ENCODE assay signal across 33 cellular contexts in the genomic region with DNA sequence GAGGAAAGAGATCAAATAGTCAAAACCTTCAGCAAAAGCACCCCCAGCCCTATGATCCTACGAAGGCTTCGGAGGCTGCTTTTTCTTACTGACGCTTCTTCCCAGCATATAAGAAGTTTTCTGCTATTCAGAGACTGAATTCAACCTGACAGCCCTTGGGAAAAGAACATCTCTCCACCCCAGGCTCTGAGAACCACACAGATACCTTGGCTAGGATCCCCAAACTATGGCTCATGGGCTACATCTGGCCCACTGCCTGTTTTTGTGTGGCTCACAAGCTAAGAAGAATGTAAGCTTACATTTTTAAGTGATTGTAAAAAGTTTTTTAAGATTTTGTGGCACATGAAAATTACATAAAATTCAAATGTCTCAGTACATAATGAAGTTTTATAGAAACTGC. TPM values are rescaled to one million over a fixed set of nuclear protein-coding genes. Genes with fewer than 3 reads are reported as not detected.
DNase-seq lines count a peak whose midpoint lies in the region; ATAC-seq, FAIRE-seq and TF ChIP-seq lines count a peak whose summit lies in the region.
"Had no signal": no experiment of that assay in that cellular context is flagged by ENCODE, and none has a peak within 500 bp of the region (broad histone marks: within the 10 kb centered on the region; RNA-seq: fewer than 3 reads in every experiment).

No MANE protein-coding gene starts in this region.

- H2AFZ ChIP-seq in mammary epithelial cell (ENCODE audit: low read depth, low read length) (no peak overlapping the region), astrocyte (ENCODE audit: low read depth, low read length) (no peak overlapping the region)
- H2AFZ ChIP-seq: hepatocyte, neural progenitor cell, PC-9 had no signal

- BruUV-seq in MCF 10A (replicated peaks; lab: Mats Ljungman, UMichigan) (no TSS peak), mammary epithelial cell (replicated peaks; lab: Mats Ljungman, UMichigan) (no TSS peak)

- TF ChIP-seq EP300 in tibial nerve (IDR thresholded peaks at IDR 0.05): no peak

- in situ Hi-C loops in mammary epithelial cell (cut with MboI; ENCODE audit: low sequenced_read_pairs in 2 of 2): no loop called here

- H3K27me3 Mint-ChIP-seq in MCF 10A (ENCODE audit: insufficient read depth, unreplicated experiment) (no peaks in the 10 kb centered on the region), astrocyte (ENCODE audit: low read depth, unreplicated experiment) (peaks cover 53% of the 10 kb centered on the region)

- H3K4me3 ChIP-seq in mammary epithelial cell (replicated peaks in 1 of 3; ENCODE audit: insufficient read depth in 1 of 3, low read depth in 2 of 3, low read length in 3 of 3): no peak overlapping the region
- no peak overlapping the region for H3K4me3 ChIP-seq in astrocyte (ENCODE audit: insufficient read depth, low read depth, low read length)
- H3K4me3 ChIP-seq in fibroblast of pulmonary artery (replicated peaks; ENCODE audit: low read depth, low read length): no peak overlapping the region
- no peak overlapping the region for H3K4me3 ChIP-seq in tibial nerve
- H3K4me3 ChIP-seq: BLaER1, dorsolateral prefrontal cortex, hepatocyte, neural progenitor cell, PC-9, right lobe of liver had no signal

- H3K36me3 ChIP-seq in mammary epithelial cell (ENCODE audit: insufficient read depth, low read length): no peaks in the 10 kb centered on the region
- H3K36me3 ChIP-seq in astrocyte (ENCODE audit: insufficient read depth, low read length): no peaks in the 10 kb centered on the region
- no peaks in the 10 kb centered on the region for H3K36me3 ChIP-seq in tibial nerve
- H3K36me3 ChIP-seq: BLaER1, neural progenitor cell, right lobe of liver had no signal

- CTCF ChIA-PET in MCF 10A (lab: Yijun Ruan, JAX) (no interaction called here), mammary epithelial cell (lab: Charles Lee; ENCODE audit: low non-redundant PET) (no interaction called here)

- H3K79me2 ChIP-seq in mammary epithelial cell (ENCODE audit: insufficient read depth, low read length): no peaks in the 10 kb centered on the region
- H3K79me2 ChIP-seq in astrocyte (ENCODE audit: insufficient read depth, low read length): no peaks in the 10 kb centered on the region
- H3K79me2 ChIP-seq: hepatocyte had no signal

- no peak for FAIRE-seq in astrocyte (lab: Jason Lieb, UNC)

- no peak overlapping the region for H3K4me2 ChIP-seq in mammary epithelial cell (ENCODE audit: insufficient read depth, low read depth, low read length)
- no peak overlapping the region for H3K4me2 ChIP-seq in astrocyte (ENCODE audit: low read length)
- H3K4me2 ChIP-seq: BLaER1, hepatocyte, neural progenitor cell, PC-9 had no signal

- H3K9me3 ChIP-seq in mammary epithelial cell (replicated peaks; ENCODE audit: insufficient read depth, low read length) (peaks cover 6% of the 10 kb centered on the region), astrocyte (ENCODE audit: insufficient read depth, low read depth, low read length) (no peaks in the 10 kb centered on the region), tibial nerve (peaks cover 0 to 15% (median 0%) of the 10 kb centered on the region in 4 donors)
- H3K9me3 ChIP-seq: right lobe of liver had no signal

- TF ChIP-seq POLR2A in tibial nerve (IDR thresholded peaks at IDR 0.05): no peak

- H3K36me3 Mint-ChIP-seq in MCF 10A (ENCODE audit: insufficient read depth, unreplicated experiment) (no peaks in the 10 kb centered on the region), astrocyte (ENCODE audit: low read depth, unreplicated experiment) (peaks cover 1% of the 10 kb centered on the region)
- H3K36me3 Mint-ChIP-seq: activated naive CD4-positive, alpha-beta T cell treated with anti-CD3 and anti-CD28 coated beads, Interleukin-2, amount 50 U/mL, for 24 hours; stimulated activated effector memory CD8-positive, alpha-beta T cell treated with anti-CD3 and anti-CD28 coated beads, Interleukin-12 subunit alpha, Interleukin-12 subunit beta, amount 100 ng/mL, for 72 hours had no signal

- WGBS in mammary epithelial cell (ENCODE audit: low coverage, missing lambda C conversion rate): 52% methylated on average over 3 of the region's 3 CpGs
- WGBS in tibial nerve, 2 donors: 68 to 71% methylated on average over 3 of the region's 3 CpGs

- peaks cover 8% of the 10 kb centered on the region for H3K4me1 ChIP-seq in mammary epithelial cell (ENCODE audit: insufficient read depth, low read length)
- H3K4me1 ChIP-seq in astrocyte (ENCODE audit: insufficient read depth, low read length): peaks cover 7% of the 10 kb centered on the region
- peaks cover 0 to 14% (median 5%) of the 10 kb centered on the region in 4 donors for H3K4me1 ChIP-seq in tibial nerve
- H3K4me1 ChIP-seq: BLaER1 had no signal

- H3K9ac ChIP-seq in mammary epithelial cell (ENCODE audit: insufficient read depth, low read length) (no peak overlapping the region), astrocyte (ENCODE audit: low read length) (no peak overlapping the region)
- H3K9ac ChIP-seq: BLaER1, neural progenitor cell had no signal

- H3K9me3 Mint-ChIP-seq in MCF 10A (ENCODE audit: unreplicated experiment): peaks cover 9% of the 10 kb centered on the region
- peaks cover 14% of the 10 kb centered on the region for H3K9me3 Mint-ChIP-seq in astrocyte (ENCODE audit: unreplicated experiment)
- H3K9me3 Mint-ChIP-seq: activated naive CD4-positive, alpha-beta T cell treated with anti-CD3 and anti-CD28 coated beads, Interleukin-2, amount 50 U/mL, for 24 hours; stimulated activated effector memory CD8-positive, alpha-beta T cell treated with anti-CD3 and anti-CD28 coated beads, Interleukin-12 subunit alpha, Interleukin-12 subunit beta, amount 100 ng/mL, for 72 hours had no signal

- DNase-seq in MCF 10A (ENCODE audit: unreplicated experiment): peak; percentile 47
- DNase-seq in mammary epithelial cell: no peak
- peak; percentile 79 for DNase-seq in astrocyte (ENCODE audit: low read depth)
- peak; percentile 31 for DNase-seq in fibroblast of pulmonary artery (ENCODE audit: low read depth)
- DNase-seq in midbrain (lab: John Stamatoyannopoulos, UW): no peak
- no peak for DNase-seq in LoVo (ENCODE audit: low spot score)
- DNase-seq in tibial nerve (ENCODE audit: low spot score in 2 of 2): no peak
- DNase-seq: 8988T; activated CD4-positive, alpha-beta T cell treated with anti-CD3 and anti-CD28 coated beads for 36 hours; activated CD8-positive, alpha-beta T cell treated with anti-CD3 and anti-CD28 coated beads, Interleukin-2, amount 10 ng/mL, durations not matched to agents 7 days and 5 days; aorta; DMS79; dorsolateral prefrontal cortex; foreskin melanocyte; Kasumi-1; left cardiac atrium; NCI-H1048; NCI-H1694 treated with DMSO at 0.1 percent for 48 hours; NK-92 treated with Interleukin-12 subunit alpha and Interleukin-12 subunit beta, amount 100 ng/mL, for 24 hours; PC-9; posterior cingulate gyrus; right lobe of liver; stimulated activated CD4-positive, alpha-beta T cell treated with anti-CD3 and anti-CD28 coated beads, Interleukin-12 subunit alpha, Interleukin-12 subunit beta, amount 100 ng/mL, for 4 hours; stimulated activated CD4-positive, alpha-beta T cell treated with anti-CD3 and anti-CD28 coated beads, Interleukin-4, amount 100 ng/mL, for 24 hours had no signal

- no peak overlapping the region for H3K27ac Mint-ChIP-seq in MCF 10A (ENCODE audit: low read depth, unreplicated experiment)
- H3K27ac Mint-ChIP-seq in astrocyte (ENCODE audit: unreplicated experiment): no peak overlapping the region
- H3K27ac Mint-ChIP-seq: activated CD4-positive, alpha-beta T cell treated with anti-CD3 and anti-CD28 coated beads for 36 hours; activated CD8-positive, alpha-beta T cell treated with anti-CD3 and anti-CD28 coated beads, Interleukin-2, amount 10 ng/mL, durations not matched to agents 7 days and 5 days; activated naive CD4-positive, alpha-beta T cell treated with anti-CD3 and anti-CD28 coated beads, Interleukin-2, amount 50 U/mL, for 24 hours; activated T-helper 2 cell treated with anti-CD3 and anti-CD28 coated beads, Interferon-gamma antibody, Interleukin-2, Interleukin-4, amounts not matched to agents 10 μg/mL and 5 μg/mL and 100 μg/mL, durations not matched to agents 14 hours and 24 hours and 36 hours; neural progenitor cell; stimulated activated effector memory CD8-positive, alpha-beta T cell treated with anti-CD3 and anti-CD28 coated beads, Interleukin-12 subunit alpha, Interleukin-12 subunit beta, amount 100 ng/mL, for 72 hours had no signal

- ATAC-seq in HG02588 (IDR thresholded peaks at IDR 0.05; ENCODE audit: unreplicated experiment): no peak
- ATAC-seq: activated CD4-positive, alpha-beta T cell treated with anti-CD3 and anti-CD28 coated beads for 36 hours; activated CD8-positive, alpha-beta T cell treated with anti-CD3 and anti-CD28 coated beads, Interleukin-2, amount 10 ng/mL, durations not matched to agents 7 days and 5 days; left cardiac atrium; right lobe of liver; Right ventricle myocardium inferior; stimulated activated effector memory CD8-positive, alpha-beta T cell treated with anti-CD3 and anti-CD28 coated beads, Interleukin-12 subunit alpha, Interleukin-12 subunit beta, amount 100 ng/mL, for 72 hours had no signal

- H3K4me3 Mint-ChIP-seq in MCF 10A (ENCODE audit: unreplicated experiment) (no peak overlapping the region), astrocyte (ENCODE audit: unreplicated experiment) (no peak overlapping the region)
- H3K4me3 Mint-ChIP-seq: activated CD4-positive, alpha-beta T cell treated with anti-CD3 and anti-CD28 coated beads for 36 hours; activated CD8-positive, alpha-beta T cell treated with anti-CD3 and anti-CD28 coated beads, Interleukin-2, amount 10 ng/mL, durations not matched to agents 7 days and 5 days; activated naive CD4-positive, alpha-beta T cell treated with anti-CD3 and anti-CD28 coated beads, Interleukin-2, amount 50 U/mL, for 24 hours; neural progenitor cell; stimulated activated effector memory CD8-positive, alpha-beta T cell treated with anti-CD3 and anti-CD28 coated beads, Interleukin-12 subunit alpha, Interleukin-12 subunit beta, amount 100 ng/mL, for 72 hours had no signal

- H3K4me1 Mint-ChIP-seq in MCF 10A (ENCODE audit: insufficient read depth, unreplicated experiment) (peaks cover 5% of the 10 kb centered on the region), astrocyte (ENCODE audit: low read depth, unreplicated experiment) (no peaks in the 10 kb centered on the region)
- H3K4me1 Mint-ChIP-seq: activated naive CD4-positive, alpha-beta T cell treated with anti-CD3 and anti-CD28 coated beads, Interleukin-2, amount 50 U/mL, for 24 hours; stimulated activated effector memory CD8-positive, alpha-beta T cell treated with anti-CD3 and anti-CD28 coated beads, Interleukin-12 subunit alpha, Interleukin-12 subunit beta, amount 100 ng/mL, for 72 hours had no signal

- dilution Hi-C loops in mammary epithelial cell (cut with HindIII; ENCODE audit: low sequenced_read_pairs): no loop called here

- intact Hi-C loops in MCF 10A (cut with micrococcal nuclease) (no loop called here), mammary epithelial cell (cut with micrococcal nuclease) (no loop called here)

- POLR2A ChIA-PET in MCF 10A (lab: Yijun Ruan, JAX): no interaction called here

- H3K27me3 ChIP-seq in mammary epithelial cell (ENCODE audit: insufficient read depth, low read length): peaks cover 19% of the 10 kb centered on the region
- H3K27me3 ChIP-seq in astrocyte (ENCODE audit: insufficient read depth, low read length): peaks cover 21% of the 10 kb centered on the region
- peaks cover 0 to 39% of the 10 kb centered on the region in 2 donors for H3K27me3 ChIP-seq in tibial nerve
- H3K27me3 ChIP-seq: right lobe of liver had no signal

- H4K20me1 ChIP-seq in mammary epithelial cell (ENCODE audit: insufficient read depth, low read length) (no peaks in the 10 kb centered on the region), astrocyte (ENCODE audit: insufficient read depth, low read length) (no peaks in the 10 kb centered on the region)
- H4K20me1 ChIP-seq: BLaER1 had no signal

- TF ChIP-seq CTCF in MCF 10A (IDR thresholded peaks at IDR 0.05; ENCODE audit: unreplicated experiment) (no peak), mammary epithelial cell (conservative IDR thresholded peaks at IDR 0.05 in 1 of 2, IDR thresholded peaks at IDR 0.05 in 1 of 2; ENCODE audit: extremely low read depth in 1 of 2, insufficient read depth in 1 of 2, low read depth in 1 of 2, low read length in 2 of 2) (no peak), astrocyte (IDR thresholded peaks at IDR 0.05; ENCODE audit: insufficient read depth, low read depth, low read length) (no peak), fibroblast of pulmonary artery (IDR thresholded peaks at IDR 0.05; ENCODE audit: low read length, missing control alignments) (no peak), tibial nerve (IDR thresholded peaks at IDR 0.05) (no peak)

- no peak overlapping the region for H3K27ac ChIP-seq in mammary epithelial cell (ENCODE audit: insufficient read depth, low read depth, low read length)
- H3K27ac ChIP-seq in astrocyte (ENCODE audit: low read depth, low read length): no peak overlapping the region
- H3K27ac ChIP-seq in tibial nerve: no peak overlapping the region
- H3K27ac ChIP-seq: BLaER1, dorsolateral prefrontal cortex, hepatocyte, HL-60, neural progenitor cell, PC-9, right lobe of liver had no signal

RNA-seq across cellular contexts. Expression of gene SLC15A1, which starts 3.0 kb away (rescaled TPM):
- total RNA-seq in MCF 10A (2022): not detected in 2 replicates
- under 1 TPM in 1 of 2 donors, not detected in 1; 0.50 TPM for total RNA-seq in mammary epithelial cell
- 0.03 TPM for polyA plus RNA-seq in mammary epithelial cell
- not detected for polyA minus RNA-seq in mammary epithelial cell
- not detected in 2 replicates for total RNA-seq in astrocyte
- total RNA-seq in tibial nerve: not detected
- total RNA-seq: activated CD4-positive, alpha-beta T cell treated with anti-CD3 and anti-CD28 coated beads for 36 hours; activated CD8-positive, alpha-beta T cell treated with anti-CD3 and anti-CD28 coated beads, Interleukin-2, amount 10 ng/mL, durations not matched to agents 7 days and 5 days; activated T-helper 2 cell treated with anti-CD3 and anti-CD28 coated beads, Interferon-gamma antibody, Interleukin-2, Interleukin-4, amounts not matched to agents 10 μg/mL and 5 μg/mL and 100 μg/mL, durations not matched to agents 14 hours and 24 hours and 36 hours; left cardiac atrium; Right ventricle myocardium inferior had no signal

Comparison
In these comparisons a context has a peak if more than half of its experiments do, and no peak if none do; other contexts are left out.
1. DNase-seq: peak in MCF 10A (single experiment), astrocyte (single experiment) and fibroblast of pulmonary artery (single experiment); none in mammary epithelial cell (single experiment), midbrain (single experiment), LoVo (single experiment) and tibial nerve (0 of 2).